ENCODE assay signal across 22 cellular contexts in genomic region chr11:17917556-17917955, GRCh38.
DNase-seq lines count a peak whose midpoint lies in the region; ATAC-seq, FAIRE-seq and TF ChIP-seq lines count a peak whose summit lies in the region.
"Had no signal": no experiment of that assay in that cellular context is flagged by ENCODE, and none has a peak within 500 bp of the region (broad histone marks: within the 10 kb centered on the region; RNA-seq: fewer than 3 reads in every experiment).

No MANE protein-coding gene starts in this region.

- CTCF ChIA-PET in mammary epithelial cell (lab: Charles Lee; ENCODE audit: low non-redundant PET) = no interaction called here
- CTCF ChIA-PET in naive thymus-derived CD4-positive, alpha-beta T cell (lab: Charles Lee) = no interaction called here

- no TSS peak for BruUV-seq in mammary epithelial cell (replicated peaks; lab: Mats Ljungman, UMichigan)

- H3K4me1 ChIP-seq in mammary epithelial cell (ENCODE audit: insufficient read depth, low read length) (no peaks in the 10 kb centered on the region), breast epithelium (no peaks in the 10 kb centered on the region), esophagus muscularis mucosa (peaks cover 0 to 12% (median 2%) of the 10 kb centered on the region in 4 donors), trophoblast cell (ENCODE audit: control insufficient read depth in 1 of 2, insufficient read depth in 2 of 2, low read length in 2 of 2) (no peaks in the 10 kb centered on the region)
- H3K4me1 ChIP-seq in naive thymus-derived CD4-positive, alpha-beta T cell (ENCODE audit: control insufficient read depth in 2 of 2, insufficient read depth in 2 of 2, low read length in 2 of 2) = no peaks in the 10 kb centered on the region

- no peak overlapping the region for H3K18ac ChIP-seq in trophoblast cell (ENCODE audit: low read length)

- H3K4me3 Mint-ChIP-seq in naive thymus-derived CD4-positive, alpha-beta T cell = no peak overlapping the region
- H3K4me3 Mint-ChIP-seq: B cell; CD4-positive, alpha-beta memory T cell had no signal

- no peaks in the 10 kb centered on the region for H3K27me3 Mint-ChIP-seq in naive thymus-derived CD4-positive, alpha-beta T cell
- H3K27me3 Mint-ChIP-seq: B cell; CD4-positive, alpha-beta memory T cell had no signal

- POLR2A ChIA-PET in naive thymus-derived CD4-positive, alpha-beta T cell (lab: Charles Lee) = no interaction called here

- H4K12ac ChIP-seq in trophoblast cell (ENCODE audit: low read depth, low read length) = no peak overlapping the region

- H4K91ac ChIP-seq in trophoblast cell (ENCODE audit: low read depth, low read length) = no peak overlapping the region

- TF ChIP-seq POLR2A in breast epithelium (IDR thresholded peaks at IDR 0.05) (no peak), esophagus muscularis mucosa (IDR thresholded peaks at IDR 0.05; ENCODE audit: low read depth) (no peak)

- H3K27me3 ChIP-seq in mammary epithelial cell (ENCODE audit: insufficient read depth, low read length) (no peaks in the 10 kb centered on the region), breast epithelium (no peaks in the 10 kb centered on the region), bronchial epithelial cell (ENCODE audit: control insufficient read depth, insufficient read depth, low read length) (no peaks in the 10 kb centered on the region), esophagus muscularis mucosa (no peaks in the 10 kb centered on the region), trophoblast cell (ENCODE audit: insufficient read depth, low read length) (no peaks in the 10 kb centered on the region)
- no peaks in the 10 kb centered on the region for H3K27me3 ChIP-seq in naive thymus-derived CD4-positive, alpha-beta T cell (ENCODE audit: control insufficient read depth in 2 of 2, insufficient read depth in 2 of 2, low read length in 2 of 2)
- H3K27me3 ChIP-seq: BLaER1 treated with 17β-estradiol and CSF1 and Interleukin-3, amounts not matched to agents 10 nM and 100 nM had no signal

- no peak for TF ChIP-seq EP300 in esophagus muscularis mucosa (IDR thresholded peaks at IDR 0.05)

- WGBS in mammary epithelial cell (ENCODE audit: low coverage, missing lambda C conversion rate) = 100% methylated on average over 3 of the region's 3 CpGs
- WGBS in esophagus muscularis mucosa = 94% methylated on average over 3 of the region's 3 CpGs
- no CpG with 5 or more reads among the region's 3 CpGs for WGBS in trophoblast cell (ENCODE audit: extremely low coverage, insufficient coverage, insufficient read length)

- intact Hi-C loops in mammary epithelial cell (cut with micrococcal nuclease) = no loop called here
- intact Hi-C loops in breast epithelium (cut with DNase I; ENCODE audit: low total_unique reads) = no loop called here
- intact Hi-C loops in esophagus muscularis mucosa (cut with DNase I) = no loop called here
- intact Hi-C loops in naive thymus-derived CD4-positive, alpha-beta T cell (cut with micrococcal nuclease) = no loop called here

- H3K4me3 ChIP-seq in mammary epithelial cell (replicated peaks in 1 of 3; ENCODE audit: insufficient read depth in 1 of 3, low read depth in 2 of 3, low read length in 3 of 3) = no peak overlapping the region
- no peak overlapping the region for H3K4me3 ChIP-seq in breast epithelium
- no peak overlapping the region for H3K4me3 ChIP-seq in bronchial epithelial cell (ENCODE audit: low read depth, low read length)
- H3K4me3 ChIP-seq in esophagus muscularis mucosa = no peak overlapping the region
- no peak overlapping the region for H3K4me3 ChIP-seq in trophoblast cell (ENCODE audit: low read depth, low read length)
- no peak overlapping the region for H3K4me3 ChIP-seq in naive thymus-derived CD4-positive, alpha-beta T cell (ENCODE audit: low read length)
- H3K4me3 ChIP-seq: BLaER1 treated with 17β-estradiol and CSF1 and Interleukin-3, amounts not matched to agents 10 nM and 100 nM had no signal

- H3K9ac ChIP-seq in mammary epithelial cell (ENCODE audit: insufficient read depth, low read length) = no peak overlapping the region
- H3K9ac ChIP-seq in trophoblast cell (ENCODE audit: low read length) = no peak overlapping the region
- H3K9ac ChIP-seq: BLaER1 treated with 17β-estradiol and CSF1 and Interleukin-3, amounts not matched to agents 10 nM and 100 nM had no signal

- H3K36me3 ChIP-seq in mammary epithelial cell (ENCODE audit: insufficient read depth, low read length) (no peaks in the 10 kb centered on the region), breast epithelium (no peaks in the 10 kb centered on the region), bronchial epithelial cell (ENCODE audit: control insufficient read depth, insufficient read depth, low read length) (no peaks in the 10 kb centered on the region), esophagus muscularis mucosa (peaks cover 0 to 16% (median 7%) of the 10 kb centered on the region in 4 donors), trophoblast cell (ENCODE audit: control insufficient read depth in 1 of 2, insufficient read depth in 2 of 2, low read length in 2 of 2) (no peaks in the 10 kb centered on the region)
- H3K36me3 ChIP-seq in naive thymus-derived CD4-positive, alpha-beta T cell (ENCODE audit: control insufficient read depth in 2 of 3, insufficient read depth in 3 of 3, low read length in 3 of 3) = peaks cover 0 to 8% (median 0%) of the 10 kb centered on the region in 3 experiments

- peak; percentile 44 for DNase-seq in mammary epithelial cell
- no peak for DNase-seq in breast epithelium (ENCODE audit: low spot score in 2 of 2)
- DNase-seq in bronchial epithelial cell (ENCODE audit: low read depth) = peak; percentile 21
- peak; percentile 3 for DNase-seq in esophagus muscularis mucosa (ENCODE audit: extremely low spot score)
- peak; percentile 76 to 95 for DNase-seq in trophoblast cell
- no peak for DNase-seq in naive thymus-derived CD4-positive, alpha-beta T cell
- DNase-seq in UCSD-AML1 (lab: John Stamatoyannopoulos, UW; ENCODE audit: unreplicated experiment) = no peak
- DNase-seq: Calu3; CD4-positive, alpha-beta memory T cell; COR-L47; DMS53; DMS79 treated with DMSO at 0.1 percent for 48 hours; GF-D8; H7; HCEC 1CT had no signal

- dilution Hi-C loops in mammary epithelial cell (cut with HindIII; ENCODE audit: low sequenced_read_pairs) = no loop called here

- peaks cover 4 to 67% (median 36%) of the 10 kb centered on the region in 5 donors for H3K36me3 Mint-ChIP-seq in naive thymus-derived CD4-positive, alpha-beta T cell

- H3K9me3 Mint-ChIP-seq in naive thymus-derived CD4-positive, alpha-beta T cell = no peaks in the 10 kb centered on the region
- H3K9me3 Mint-ChIP-seq: CD4-positive, alpha-beta memory T cell had no signal

- no peak for ATAC-seq in naive thymus-derived CD4-positive, alpha-beta T cell
- no peak for ATAC-seq in GM18868 (IDR thresholded peaks at IDR 0.05; ENCODE audit: unreplicated experiment)

- no peak overlapping the region for H3K14ac ChIP-seq in trophoblast cell (ENCODE audit: low read length)

- no peak overlapping the region for H3K4me2 ChIP-seq in mammary epithelial cell (ENCODE audit: insufficient read depth, low read depth, low read length)
- no peak overlapping the region for H3K4me2 ChIP-seq in trophoblast cell (ENCODE audit: low read length)
- H3K4me2 ChIP-seq: BLaER1 treated with 17β-estradiol and CSF1 and Interleukin-3, amounts not matched to agents 10 nM and 100 nM had no signal

- no peak overlapping the region for H3K27ac ChIP-seq in mammary epithelial cell (ENCODE audit: insufficient read depth, low read depth, low read length)
- no peak overlapping the region for H3K27ac ChIP-seq in breast epithelium
- no peak overlapping the region for H3K27ac ChIP-seq in esophagus muscularis mucosa (replicated peaks in 1 of 4)
- H3K27ac ChIP-seq in trophoblast cell (ENCODE audit: low read depth, low read length) = no peak overlapping the region
- no peak overlapping the region for H3K27ac ChIP-seq in naive thymus-derived CD4-positive, alpha-beta T cell (ENCODE audit: low read depth, low read length)
- H3K27ac ChIP-seq: 22Rv1; BLaER1 treated with 17β-estradiol and CSF1 and Interleukin-3, amounts not matched to agents 10 nM and 100 nM had no signal

- H2BK120ac ChIP-seq in trophoblast cell (ENCODE audit: insufficient read depth, low read length, poor library complexity) = no peak overlapping the region

- no peak overlapping the region for H2AK5ac ChIP-seq in trophoblast cell (ENCODE audit: low read length)

- H3K27ac Mint-ChIP-seq in naive thymus-derived CD4-positive, alpha-beta T cell = no peak overlapping the region
- H3K27ac Mint-ChIP-seq: B cell; CD4-positive, alpha-beta memory T cell had no signal

- no peak overlapping the region for H2BK12ac ChIP-seq in trophoblast cell (ENCODE audit: low read length)

- no peak overlapping the region for H4K8ac ChIP-seq in trophoblast cell (ENCODE audit: low read depth, low read length)

- H3K23ac ChIP-seq in trophoblast cell (ENCODE audit: low read length) = no peak overlapping the region

- H2BK5ac ChIP-seq in trophoblast cell (ENCODE audit: low read depth, low read length, poor library complexity) = no peak overlapping the region

- in situ Hi-C loops in mammary epithelial cell (cut with MboI; ENCODE audit: low sequenced_read_pairs in 2 of 2) = no loop called here

- H3K9me3 ChIP-seq in mammary epithelial cell (replicated peaks; ENCODE audit: insufficient read depth, low read length) = no peaks in the 10 kb centered on the region
- no peaks in the 10 kb centered on the region for H3K9me3 ChIP-seq in breast epithelium
- no peaks in the 10 kb centered on the region for H3K9me3 ChIP-seq in esophagus muscularis mucosa
- H3K9me3 ChIP-seq in trophoblast cell (ENCODE audit: insufficient read depth, low read depth, low read length) = no peaks in the 10 kb centered on the region
- no peaks in the 10 kb centered on the region for H3K9me3 ChIP-seq in naive thymus-derived CD4-positive, alpha-beta T cell (ENCODE audit: control insufficient read depth in 2 of 3, low read length in 3 of 3)
- H3K9me3 ChIP-seq: BLaER1 treated with 17β-estradiol and CSF1 and Interleukin-3, amounts not matched to agents 10 nM and 100 nM had no signal

- FAIRE-seq in bronchial epithelial cell (lab: Jason Lieb, UNC) = no peak
- FAIRE-seq: A204.1, GM12891, GM18507 had no signal

- TF ChIP-seq CTCF in mammary epithelial cell (conservative IDR thresholded peaks at IDR 0.05 in 1 of 2, IDR thresholded peaks at IDR 0.05 in 1 of 2; ENCODE audit: extremely low read depth in 1 of 2, insufficient read depth in 1 of 2, low read depth in 1 of 2, low read length in 2 of 2) = no peak
- no peak for TF ChIP-seq CTCF in breast epithelium (IDR thresholded peaks at IDR 0.05)
- no peak for TF ChIP-seq CTCF in bronchial epithelial cell (IDR thresholded peaks at IDR 0.05; ENCODE audit: insufficient read depth, low read length, severe bottlenecking)
- no peak for TF ChIP-seq CTCF in esophagus muscularis mucosa (IDR thresholded peaks at IDR 0.05)

- no peaks in the 10 kb centered on the region for H4K20me1 ChIP-seq in mammary epithelial cell (ENCODE audit: insufficient read depth, low read length)

- H3K4ac ChIP-seq in trophoblast cell (ENCODE audit: low read depth, low read length) = no peak overlapping the region

- peaks cover 0 to 7% (median 4%) of the 10 kb centered on the region in 7 donors for H3K4me1 Mint-ChIP-seq in naive thymus-derived CD4-positive, alpha-beta T cell
- H3K4me1 Mint-ChIP-seq: B cell had no signal

- no peaks in the 10 kb centered on the region for H3K79me1 ChIP-seq in trophoblast cell (ENCODE audit: low read length)

- H3K79me2 ChIP-seq in mammary epithelial cell (ENCODE audit: insufficient read depth, low read length) (no peaks in the 10 kb centered on the region), trophoblast cell (ENCODE audit: control insufficient read depth, insufficient read depth, low read length, poor library complexity) (no peaks in the 10 kb centered on the region)

- H2AFZ ChIP-seq in mammary epithelial cell (ENCODE audit: low read depth, low read length) (no peak overlapping the region), trophoblast cell (ENCODE audit: insufficient read depth, low read length, poor library complexity) (no peak overlapping the region)

Comparison
In these comparisons a context has a peak if more than half of its experiments do, and no peak if none do; other contexts are left out.
1. DNase-seq: peak in mammary epithelial cell (single experiment), bronchial epithelial cell (single experiment), esophagus muscularis mucosa (single experiment) and trophoblast cell (2 of 2); none in breast epithelium (0 of 2), naive thymus-derived CD4-positive, alpha-beta T cell (0 of 9) and UCSD-AML1 (single experiment).